In genomic region chr1:30823627-30823968, GRCh38 we compare ENCODE assay signal across 8 cellular contexts.
DNase-seq lines count a peak whose midpoint lies in the region; ATAC-seq and TF ChIP-seq lines count a peak whose summit lies in the region.

No MANE protein-coding gene starts in this region.

- no peaks in the 10 kb centered on the region for H3K36me3 Mint-ChIP-seq in HFFc6 (ENCODE audit: low read depth)

- intact Hi-C loops in spleen (cut with DNase I; ENCODE audit: low total_unique reads), result no loop called here

- peak overlapping the region; percentile 97 for H3K27ac Mint-ChIP-seq in HFFc6

- DNase-seq in HFFc6, result no peak
- no peak for DNase-seq in adipocyte (ENCODE audit: low read depth)
- DNase-seq in spleen, result no peak
- DNase-seq in NCI-H82 treated with DMSO at 0.1 percent for 48 hours (lab: John Stamatoyannopoulos, UW; ENCODE audit: unreplicated experiment), result no peak

- H3K36me3 ChIP-seq in adipocyte (ENCODE audit: control insufficient read depth, insufficient read depth, low read length, severe bottlenecking) (no peaks in the 10 kb centered on the region), spleen (no peaks in the 10 kb centered on the region)

- H3K9me3 ChIP-seq in adipocyte (ENCODE audit: control insufficient read depth, low read length) (no peaks in the 10 kb centered on the region), spleen (no peaks in the 10 kb centered on the region)

- no peak for TF ChIP-seq CTCF in HFFc6 (IDR thresholded peaks at IDR 0.05)
- TF ChIP-seq CTCF in spleen (IDR thresholded peaks at IDR 0.05 in 8 of 11, conservative IDR thresholded peaks at IDR 0.05 in 3 of 11), result no peak

- peaks cover 52% of the 10 kb centered on the region for H3K4me1 ChIP-seq in adipocyte (ENCODE audit: control insufficient read depth, insufficient read depth, low read length)
- peaks cover 8 to 27% (median 19%) of the 10 kb centered on the region in 6 donors for H3K4me1 ChIP-seq in spleen

- peaks cover 39% of the 10 kb centered on the region for H3K4me1 Mint-ChIP-seq in HFFc6 (ENCODE audit: low read depth)

- H3K27ac ChIP-seq in layer of hippocampus (ENCODE audit: low read depth, low read length), result peak overlapping the region; percentile 98
- H3K27ac ChIP-seq in spleen, result peak overlapping the region; percentile 58 to 93 (median 86)

- H3K4me3 Mint-ChIP-seq in HFFc6, result peak overlapping the region; percentile 92

- H3K9me3 Mint-ChIP-seq in HFFc6, result no peaks in the 10 kb centered on the region

- peaks cover 10% of the 10 kb centered on the region for H3K27me3 ChIP-seq in adipocyte (replicated peaks; ENCODE audit: control insufficient read depth, insufficient read depth, low read length)
- no peaks in the 10 kb centered on the region for H3K27me3 ChIP-seq in layer of hippocampus (ENCODE audit: control insufficient read depth, insufficient read depth, low read length)
- peaks cover 0 to 77% (median 9%) of the 10 kb centered on the region in 7 donors for H3K27me3 ChIP-seq in spleen (replicated peaks in 1 of 7)

- peak overlapping the region; percentile 91 for H3K9ac ChIP-seq in adipocyte (ENCODE audit: low read length)

- H3K4me3 ChIP-seq in adipocyte (ENCODE audit: low read length) (peak overlapping the region; percentile 82), spleen (peak overlapping the region in 2 of 8 donors; percentile 36 to 60)

- peaks cover 21% of the 10 kb centered on the region for H3K27me3 Mint-ChIP-seq in HFFc6 (ENCODE audit: insufficient read depth)

- no peak for TF ChIP-seq POLR2A in spleen (IDR thresholded peaks at IDR 0.05)

- ATAC-seq in GM18909 (IDR thresholded peaks at IDR 0.05; ENCODE audit: poor library complexity, unreplicated experiment) (no peak), HG02938 (IDR thresholded peaks at IDR 0.05; ENCODE audit: unreplicated experiment) (no peak), GM18868 (IDR thresholded peaks at IDR 0.05; ENCODE audit: unreplicated experiment) (no peak)

- WGBS in spleen, 5 donors, result 66 to 94% (median 77%) methylated on average over 3 of the region's 3 CpGs
